In the genomic region with DNA sequence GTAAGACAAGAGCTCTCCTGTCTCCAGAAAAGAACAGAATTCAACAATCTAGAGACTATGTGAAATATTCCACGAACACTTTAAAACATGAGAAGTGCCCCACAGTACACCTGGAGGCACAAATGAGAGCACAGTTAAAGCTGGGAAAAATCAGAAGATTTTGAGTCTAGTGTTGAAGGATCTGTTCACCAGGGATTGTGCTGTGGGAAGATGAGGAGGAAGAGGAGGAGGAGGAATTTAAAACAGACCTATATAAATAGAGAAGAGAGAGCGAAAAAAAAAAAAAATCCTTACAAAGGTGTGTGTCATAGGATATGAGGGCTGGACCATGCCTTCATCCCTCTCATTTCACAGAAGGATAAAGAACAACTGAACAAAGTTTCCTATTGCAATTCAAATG, we compare ENCODE assay signal across 16 cellular contexts.
"Had no signal": no experiment of that assay in that cellular context is flagged by ENCODE, and none has a peak within 500 bp of the region (broad histone marks: within the 10 kb centered on the region; RNA-seq: fewer than 3 reads in every experiment).

No MANE protein-coding gene starts in this region.

- H3K4me3 ChIP-seq: coronary artery, dorsolateral prefrontal cortex, esophagus muscularis mucosa, gastroesophageal sphincter, heart right ventricle, left lung, lower lobe of right lung, mucosa of descending colon had no signal

- H3K27ac ChIP-seq: coronary artery, dorsolateral prefrontal cortex, esophagus muscularis mucosa, foreskin keratinocyte, gastroesophageal sphincter, heart right ventricle, left lung, lower lobe of right lung had no signal

- H3K27me3 ChIP-seq: dorsolateral prefrontal cortex, esophagus muscularis mucosa, foreskin keratinocyte, gastroesophageal sphincter, heart right ventricle, left lung had no signal

- H3K9me3 ChIP-seq: esophagus muscularis mucosa, gastroesophageal sphincter, heart right ventricle, left lung, lower lobe of right lung, mucosa of descending colon had no signal

- H3K4me3 Mint-ChIP-seq: mesothelial cell of epicardium had no signal

- H3K4me1 ChIP-seq: esophagus muscularis mucosa, gastroesophageal sphincter, heart right ventricle, left lung, lower lobe of right lung had no signal

- H3K36me3 ChIP-seq: esophagus muscularis mucosa, gastroesophageal sphincter, heart right ventricle, left lung, lower lobe of right lung had no signal

- ATAC-seq: foreskin keratinocyte, gastroesophageal sphincter, heart right ventricle, left cardiac atrium, left lung, left ventricle myocardium superior, lower lobe of right lung, mucosa of descending colon had no signal

- DNase-seq: dermis blood vessel endothelial cell; dorsolateral prefrontal cortex; effector CD4-positive, alpha-beta T cell; effector memory CD4-positive, alpha-beta T cell; foreskin keratinocyte; heart right ventricle; hippocampal formation; left cardiac atrium; left lung; left ventricle myocardium superior; lower lobe of right lung; mucosa of descending colon had no signal

- H3K9me3 Mint-ChIP-seq: mesothelial cell of epicardium had no signal

- H3K36me3 Mint-ChIP-seq: mesothelial cell of epicardium had no signal

- H3K27ac Mint-ChIP-seq: mesothelial cell of epicardium had no signal
